23 cellular contexts compared by ENCODE assay signal in the genomic region with DNA sequence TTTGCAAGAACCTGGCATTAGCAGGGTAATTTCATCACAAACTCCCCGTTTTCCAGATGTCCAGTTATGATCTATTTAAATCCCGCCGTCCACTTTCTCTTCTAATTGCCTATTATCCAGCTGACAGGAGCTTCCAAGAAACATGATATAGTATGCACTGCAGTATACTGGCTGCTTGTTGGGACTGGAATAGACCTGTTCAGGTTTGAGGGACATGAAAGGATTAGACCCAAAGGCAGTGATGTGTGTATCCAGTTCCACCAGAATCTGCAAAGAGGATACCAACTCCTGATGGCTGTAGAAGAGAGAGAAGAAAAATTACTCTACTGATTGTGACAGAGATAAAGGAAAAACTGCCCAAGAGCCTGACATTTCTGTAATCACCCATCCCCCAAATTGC.
"Had no signal": no experiment of that assay in that cellular context is flagged by ENCODE, and none has a peak within 500 bp of the region (broad histone marks: within the 10 kb centered on the region; RNA-seq: fewer than 3 reads in every experiment).

No MANE protein-coding gene starts in this region.

- H3K4me3 ChIP-seq: Peyer's patch, SJCRH30 had no signal

- H3K4me1 ChIP-seq: Peyer's patch, SJCRH30 had no signal

- H3K27ac ChIP-seq: brain microvascular endothelial cell, Peyer's patch, RWPE1, SJCRH30 had no signal

- FAIRE-seq: colon had no signal

- H3K9me3 ChIP-seq: Peyer's patch, SJCRH30 had no signal

- ATAC-seq: activated CD8-positive, alpha-beta T cell treated with anti-CD3 and anti-CD28 coated beads, Interleukin-2, amount 10 ng/mL, durations not matched to agents 7 days and 5 days; activated naive CD4-positive, alpha-beta T cell treated with anti-CD3 and anti-CD28 coated beads, Interleukin-2, amount 50 U/mL, for 72 hours; activated T-cell treated with anti-CD3 and anti-CD28 coated beads, Interleukin-2, amount 50 U/mL, for 4 hours; T-helper 17 cell; WTC11 had no signal

- H3K9me3 Mint-ChIP-seq: activated naive CD4-positive, alpha-beta T cell treated with anti-CD3 and anti-CD28 coated beads, Interleukin-2, amount 50 U/mL, for 72 hours; activated T-cell treated with anti-CD3 and anti-CD28 coated beads, Interleukin-2, amount 50 U/mL, for 4 hours; WTC11 had no signal

- DNase-seq: activated CD4-positive, alpha-beta T cell treated with anti-CD3 and anti-CD28 coated beads for 48 hours; activated CD4-positive, alpha-beta T cell treated with anti-CD3 and anti-CD28 coated beads, Interleukin-2, amount 50 U/mL, for 4 hours; activated CD4-positive, CD25-positive, alpha-beta regulatory T cell treated with anti-CD3 and anti-CD28 coated beads, Interleukin-2, amount 50 U/mL, for 72 hours; activated CD8-positive, alpha-beta T cell treated with anti-CD3 and anti-CD28 coated beads, Interleukin-2, amount 10 ng/mL, durations not matched to agents 7 days and 5 days; activated effector memory CD4-positive, alpha-beta T cell treated with anti-CD3 and anti-CD28 coated beads, Interleukin-2, amount 50 U/mL, for 16 hours; activated naive CD4-positive, alpha-beta T cell treated with Interleukin-2 at 50 U/mL for 16 hours; activated T-cell treated with anti-CD3 and anti-CD28 coated beads, Interleukin-2, amount 50 U/mL, for 4 hours; brain microvascular endothelial cell; cerebellar nuclear complex; Karpas-422; NCI-H1105 treated with DMSO at 0.1 percent for 48 hours; NCI-H1436 treated with DMSO at 0.1 percent for 48 hours; NCI-H1930; NCI-H510A treated with DMSO at 0.1 percent for 48 hours; Peyer's patch; Right ventricle myocardium superior; SJCRH30; T-helper 17 cell; T-helper 9 cell had no signal

- H3K27me3 ChIP-seq: brain microvascular endothelial cell, Peyer's patch, SJCRH30 had no signal

- H3K27me3 Mint-ChIP-seq: T-helper 17 cell had no signal

- H3K27ac Mint-ChIP-seq: activated CD8-positive, alpha-beta T cell treated with anti-CD3 and anti-CD28 coated beads, Interleukin-2, amount 10 ng/mL, durations not matched to agents 7 days and 5 days; activated naive CD4-positive, alpha-beta T cell treated with anti-CD3 and anti-CD28 coated beads, Interleukin-2, amount 50 U/mL, for 72 hours; T-helper 17 cell; WTC11 had no signal

- H3K4me1 Mint-ChIP-seq: T-helper 17 cell, WTC11 had no signal

- H3K4me3 Mint-ChIP-seq: activated CD8-positive, alpha-beta T cell treated with anti-CD3 and anti-CD28 coated beads, Interleukin-2, amount 10 ng/mL, durations not matched to agents 7 days and 5 days; activated T-cell treated with anti-CD3 and anti-CD28 coated beads, Interleukin-2, amount 50 U/mL, for 4 hours; T-helper 17 cell; WTC11 had no signal
